ENCODE assay signal across 1 cellular context in genomic region chr17:77468897-77469296, GRCh38.
A peak's percentile ranks its signal among the peaks of the same experiment; 100 is the strongest.
TF ChIP-seq lines count a peak whose summit lies in the region.

No MANE protein-coding gene starts in this region.

TF ChIP-seq in HepG2, 621 proteins besides CTCF, POLR2A, EP300 and RAD21 (continued from another document):
- TF ChIP-seq, protein P1, sequence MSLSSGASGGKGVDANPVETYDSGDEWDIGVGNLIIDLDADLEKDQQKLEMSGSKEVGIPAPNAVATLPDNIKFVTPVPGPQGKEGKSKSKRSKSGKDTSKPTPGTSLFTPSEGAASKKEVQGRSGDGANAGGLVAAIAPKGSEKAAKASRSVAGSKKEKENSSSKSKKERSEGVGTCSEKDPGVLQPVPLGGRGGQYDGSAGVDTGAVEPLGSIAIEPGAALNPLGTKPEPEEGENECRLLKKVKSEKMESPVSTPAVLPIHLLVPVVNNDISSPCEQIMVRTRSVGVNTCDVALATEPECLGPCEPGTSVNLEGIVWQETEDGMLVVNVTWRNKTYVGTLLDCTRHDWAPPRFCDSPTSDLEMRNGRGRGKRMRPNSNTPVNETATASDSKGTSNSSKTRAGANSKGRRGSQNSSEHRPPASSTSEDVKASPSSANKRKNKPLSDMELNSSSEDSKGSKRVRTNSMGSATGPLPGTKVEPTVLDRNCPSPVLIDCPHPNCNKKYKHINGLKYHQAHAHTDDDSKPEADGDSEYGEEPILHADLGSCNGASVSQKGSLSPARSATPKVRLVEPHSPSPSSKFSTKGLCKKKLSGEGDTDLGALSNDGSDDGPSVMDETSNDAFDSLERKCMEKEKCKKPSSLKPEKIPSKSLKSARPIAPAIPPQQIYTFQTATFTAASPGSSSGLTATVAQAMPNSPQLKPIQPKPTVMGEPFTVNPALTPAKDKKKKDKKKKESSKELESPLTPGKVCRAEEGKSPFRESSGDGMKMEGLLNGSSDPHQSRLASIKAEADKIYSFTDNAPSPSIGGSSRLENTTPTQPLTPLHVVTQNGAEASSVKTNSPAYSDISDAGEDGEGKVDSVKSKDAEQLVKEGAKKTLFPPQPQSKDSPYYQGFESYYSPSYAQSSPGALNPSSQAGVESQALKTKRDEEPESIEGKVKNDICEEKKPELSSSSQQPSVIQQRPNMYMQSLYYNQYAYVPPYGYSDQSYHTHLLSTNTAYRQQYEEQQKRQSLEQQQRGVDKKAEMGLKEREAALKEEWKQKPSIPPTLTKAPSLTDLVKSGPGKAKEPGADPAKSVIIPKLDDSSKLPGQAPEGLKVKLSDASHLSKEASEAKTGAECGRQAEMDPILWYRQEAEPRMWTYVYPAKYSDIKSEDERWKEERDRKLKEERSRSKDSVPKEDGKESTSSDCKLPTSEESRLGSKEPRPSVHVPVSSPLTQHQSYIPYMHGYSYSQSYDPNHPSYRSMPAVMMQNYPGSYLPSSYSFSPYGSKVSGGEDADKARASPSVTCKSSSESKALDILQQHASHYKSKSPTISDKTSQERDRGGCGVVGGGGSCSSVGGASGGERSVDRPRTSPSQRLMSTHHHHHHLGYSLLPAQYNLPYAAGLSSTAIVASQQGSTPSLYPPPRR (CRISPR knock-in tag; IDR thresholded peaks at IDR 0.05; ENCODE audit: borderline replicate concordance), result no peak
- TF ChIP-seq, protein P2, sequence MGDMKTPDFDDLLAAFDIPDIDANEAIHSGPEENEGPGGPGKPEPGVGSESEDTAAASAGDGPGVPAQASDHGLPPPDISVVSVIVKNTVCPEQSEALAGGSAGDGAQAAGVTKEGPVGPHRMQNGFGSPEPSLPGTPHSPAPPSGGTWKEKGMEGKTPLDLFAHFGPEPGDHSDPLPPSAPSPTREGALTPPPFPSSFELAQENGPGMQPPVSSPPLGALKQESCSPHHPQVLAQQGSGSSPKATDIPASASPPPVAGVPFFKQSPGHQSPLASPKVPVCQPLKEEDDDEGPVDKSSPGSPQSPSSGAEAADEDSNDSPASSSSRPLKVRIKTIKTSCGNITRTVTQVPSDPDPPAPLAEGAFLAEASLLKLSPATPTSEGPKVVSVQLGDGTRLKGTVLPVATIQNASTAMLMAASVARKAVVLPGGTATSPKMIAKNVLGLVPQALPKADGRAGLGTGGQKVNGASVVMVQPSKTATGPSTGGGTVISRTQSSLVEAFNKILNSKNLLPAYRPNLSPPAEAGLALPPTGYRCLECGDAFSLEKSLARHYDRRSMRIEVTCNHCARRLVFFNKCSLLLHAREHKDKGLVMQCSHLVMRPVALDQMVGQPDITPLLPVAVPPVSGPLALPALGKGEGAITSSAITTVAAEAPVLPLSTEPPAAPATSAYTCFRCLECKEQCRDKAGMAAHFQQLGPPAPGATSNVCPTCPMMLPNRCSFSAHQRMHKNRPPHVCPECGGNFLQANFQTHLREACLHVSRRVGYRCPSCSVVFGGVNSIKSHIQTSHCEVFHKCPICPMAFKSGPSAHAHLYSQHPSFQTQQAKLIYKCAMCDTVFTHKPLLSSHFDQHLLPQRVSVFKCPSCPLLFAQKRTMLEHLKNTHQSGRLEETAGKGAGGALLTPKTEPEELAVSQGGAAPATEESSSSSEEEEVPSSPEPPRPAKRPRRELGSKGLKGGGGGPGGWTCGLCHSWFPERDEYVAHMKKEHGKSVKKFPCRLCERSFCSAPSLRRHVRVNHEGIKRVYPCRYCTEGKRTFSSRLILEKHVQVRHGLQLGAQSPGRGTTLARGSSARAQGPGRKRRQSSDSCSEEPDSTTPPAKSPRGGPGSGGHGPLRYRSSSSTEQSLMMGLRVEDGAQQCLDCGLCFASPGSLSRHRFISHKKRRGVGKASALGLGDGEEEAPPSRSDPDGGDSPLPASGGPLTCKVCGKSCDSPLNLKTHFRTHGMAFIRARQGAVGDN (CRISPR knock-in tag; IDR thresholded peaks at IDR 0.05), result peak; percentile 21; the same call in 1 of the 2 replicates
- TF ChIP-seq ZNF850 (CRISPR knock-in tag; conservative IDR thresholded peaks at IDR 0.05) (no peak), AGO2 (optimal IDR thresholded peaks at IDR 0.05; ENCODE audit: low read depth, low read length) (peak; percentile 71)
